ENCODE assay signal across 10 cellular contexts in the genomic region with DNA sequence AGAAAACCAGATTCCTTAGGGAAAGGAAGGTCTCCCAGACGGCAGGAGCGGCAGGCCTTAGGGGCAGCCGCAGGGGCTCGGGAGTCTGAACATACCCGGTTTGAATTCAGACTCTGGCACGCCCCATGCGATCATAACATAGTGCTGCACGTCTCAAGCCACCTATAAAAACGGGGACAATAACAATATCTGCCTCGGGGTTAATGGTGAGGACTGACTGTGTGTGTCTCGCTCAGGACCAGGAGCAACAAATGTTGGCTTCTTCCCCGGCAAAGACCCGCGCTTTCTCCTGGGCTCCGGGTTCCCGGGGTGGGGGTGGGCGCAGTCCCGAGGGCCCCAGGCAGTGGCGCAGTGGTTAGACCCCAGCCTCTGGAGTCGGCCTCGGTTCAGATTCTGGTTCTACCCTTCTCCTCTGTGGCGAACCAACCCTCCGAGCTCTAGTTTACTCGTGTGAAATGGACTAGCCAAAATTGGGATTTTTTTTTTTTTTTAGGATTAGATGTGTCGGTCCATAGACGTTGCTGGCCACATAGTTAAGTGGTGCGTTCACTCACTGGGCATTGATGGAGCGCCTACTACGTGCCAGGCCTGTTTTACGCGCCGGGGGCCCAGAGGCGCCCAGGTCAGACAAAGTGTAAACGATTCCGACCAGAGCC. TPM values are rescaled to one million over a fixed set of nuclear protein-coding genes. Genes with fewer than 3 reads are reported as not detected.
A peak's percentile ranks its signal among the peaks of the same experiment; 100 is the strongest.
DNase-seq lines count a peak whose midpoint lies in the region; ATAC-seq and TF ChIP-seq lines count a peak whose summit lies in the region.
"Had no signal": no experiment of that assay in that cellular context is flagged by ENCODE, and none has a peak within 500 bp of the region (broad histone marks: within the 10 kb centered on the region; RNA-seq: fewer than 3 reads in every experiment).

No MANE protein-coding gene starts in this region.

- no peak for TF ChIP-seq EP300 in transverse colon (IDR thresholded peaks at IDR 0.05; ENCODE audit: low read depth)

- no peaks in the 10 kb centered on the region for H3K9me3 Mint-ChIP-seq in activated CD4-positive, alpha-beta T cell treated with anti-CD3 and anti-CD28 coated beads, Interleukin-2, amount 10 ng/mL, durations not matched to agents 7 days and 5 days

- peak in 3 of 5 experiments; percentile 12 to 16 (median 13) for TF ChIP-seq CTCF in transverse colon (IDR thresholded peaks at IDR 0.05)
- TF ChIP-seq CTCF in GM20000 (IDR thresholded peaks at IDR 0.05; ENCODE audit: extremely low read depth, missing control alignments): no peak

- peaks cover 77% of the 10 kb centered on the region for H3K27me3 Mint-ChIP-seq in activated CD4-positive, alpha-beta T cell treated with anti-CD3 and anti-CD28 coated beads, Interleukin-2, amount 10 ng/mL, durations not matched to agents 7 days and 5 days

- H3K4me3 Mint-ChIP-seq in activated CD4-positive, alpha-beta T cell treated with anti-CD3 and anti-CD28 coated beads, Interleukin-2, amount 10 ng/mL, durations not matched to agents 7 days and 5 days: peak overlapping the region; percentile 73

- peaks cover 3 to 48% (median 36%) of the 10 kb centered on the region in 4 donors for H3K4me1 ChIP-seq in transverse colon

- TF ChIP-seq POLR2A in transverse colon (IDR thresholded peaks at IDR 0.05): no peak

- H3K4me1 Mint-ChIP-seq in activated CD4-positive, alpha-beta T cell treated with anti-CD3 and anti-CD28 coated beads, Interleukin-2, amount 10 ng/mL, durations not matched to agents 7 days and 5 days: peaks cover 7% of the 10 kb centered on the region

- H3K36me3 Mint-ChIP-seq in activated CD4-positive, alpha-beta T cell treated with anti-CD3 and anti-CD28 coated beads, Interleukin-2, amount 10 ng/mL, durations not matched to agents 7 days and 5 days (ENCODE audit: low read depth): no peaks in the 10 kb centered on the region

- H3K27ac ChIP-seq in transverse colon: peak overlapping the region; percentile 74 to 91 (median 88)

- intact Hi-C loops in transverse colon (cut with DNase I; ENCODE audit: low total_unique reads): no loop called here

- in situ Hi-C loops in transverse colon (cut with MboI; ENCODE audit: low pct_ligation_motif_present in 1 of 4, low pct_unique_long_range_greater_than_20kb in 1 of 4, low sequenced_read_pairs in 3 of 4): no loop called here

- POLR2A ChIA-PET in activated CD4-positive, alpha-beta T cell treated with anti-CD3 and anti-CD28 coated beads, Interleukin-2, amount 10 ng/mL, durations not matched to agents 7 days and 5 days (lab: Charles Lee): no interaction called here

- H3K9me3 ChIP-seq in transverse colon: no peaks in the 10 kb centered on the region

- 20 to 22% methylated on average over 6 to 29 of the region's 35 CpGs for WGBS in transverse colon (ENCODE audit: low coverage in 1 of 2), 2 donors

- DNase-seq in activated CD4-positive, alpha-beta T cell treated with anti-CD3 and anti-CD28 coated beads, Interleukin-2, amount 10 ng/mL, durations not matched to agents 7 days and 5 days: no peak
- DNase-seq in activated CD4-positive, alpha-beta T cell treated with anti-CD3 and anti-CD28 coated beads for 4 hours: no peak
- DNase-seq in ecto neural progenitor cell (ENCODE audit: low spot score) (peak; percentile 60), medulla oblongata (ENCODE audit: extremely low spot score) (peak; percentile 25), transverse colon (peak; percentile 22), COR-L47 (lab: John Stamatoyannopoulos, UW) (no peak), GM20000 (ENCODE audit: low spot score) (no peak)
- DNase-seq: DND-41 had no signal

- CTCF ChIA-PET in activated CD4-positive, alpha-beta T cell treated with anti-CD3 and anti-CD28 coated beads, Interleukin-2, amount 10 ng/mL, durations not matched to agents 7 days and 5 days (lab: Charles Lee): no interaction called here

- no peak overlapping the region for H3K27ac Mint-ChIP-seq in activated CD4-positive, alpha-beta T cell treated with anti-CD3 and anti-CD28 coated beads, Interleukin-2, amount 10 ng/mL, durations not matched to agents 7 days and 5 days

- H3K4me3 ChIP-seq in transverse colon: peak overlapping the region; percentile 72 to 95 (median 86)

- H3K36me3 ChIP-seq in transverse colon: no peaks in the 10 kb centered on the region

- peaks cover 15% of the 10 kb centered on the region for H3K27me3 ChIP-seq in transverse colon

- no peak for ATAC-seq in GM18519 (IDR thresholded peaks at IDR 0.05; ENCODE audit: low FRiP score, unreplicated experiment)

RNA-seq across cellular contexts. Expression of a gene that starts 1.0 kb away (rescaled TPM):
- total RNA-seq in activated CD4-positive, alpha-beta T cell treated with anti-CD3 and anti-CD28 coated beads, Interleukin-2, amount 10 ng/mL, durations not matched to agents 7 days and 5 days: not detected
- total RNA-seq in transverse colon: 10 to 100 TPM in 3 of 4 donors, 1 to 10 TPM in 1; 7.5 to 24.9 (median 19.5) TPM
- total RNA-seq: T-helper 2 cell treated with Interferon-gamma antibody and Interleukin-4, amounts not matched to agents 100 ng/mL and 5 ng/mL, for 36 hours had no signal

Comparison
In these comparisons a context has a peak if more than half of its experiments do, and no peak if none do; other contexts are left out.
1. DNase-seq: peak in ecto neural progenitor cell (single experiment), medulla oblongata (single experiment) and transverse colon (single experiment); none in activated CD4-positive, alpha-beta T cell treated with anti-CD3 and anti-CD28 coated beads, Interleukin-2, amount 10 ng/mL, durations not matched to agents 7 days and 5 days (single experiment), activated CD4-positive, alpha-beta T cell treated with anti-CD3 and anti-CD28 coated beads for 4 hours (0 of 2), COR-L47 (single experiment) and GM20000 (single experiment).
2. RNA of a gene that starts 1.0 kb away (total RNA-seq): 7.5 to 24.9 TPM in transverse colon; not detected in activated CD4-positive, alpha-beta T cell treated with anti-CD3 and anti-CD28 coated beads, Interleukin-2, amount 10 ng/mL, durations not matched to agents 7 days and 5 days; every median in the first group is over 4 times any median in the second.